Comparison of ENCODE assay signal across 33 cellular contexts in the genomic region with DNA sequence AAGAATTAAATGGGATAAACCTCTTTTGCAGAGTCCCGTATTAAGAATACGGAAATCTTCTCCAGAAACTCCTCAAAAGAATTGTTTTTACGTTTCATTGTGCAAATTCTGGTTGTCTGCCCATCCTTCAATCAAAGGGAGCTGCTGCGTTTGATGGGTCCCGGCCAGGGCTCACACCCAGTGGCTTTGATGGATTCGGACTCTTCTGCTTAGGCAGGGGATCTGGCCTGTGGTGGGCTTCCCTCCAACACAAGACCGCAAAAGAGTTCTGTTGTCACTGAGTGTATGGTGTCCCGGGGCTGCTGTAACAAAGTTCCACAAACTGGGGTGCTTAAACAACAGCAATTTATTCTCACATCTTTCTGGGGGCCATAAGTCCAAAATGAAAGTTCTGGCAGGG.
A peak's percentile ranks its signal among the peaks of the same experiment; 100 is the strongest.
DNase-seq lines count a peak whose midpoint lies in the region; ATAC-seq and TF ChIP-seq lines count a peak whose summit lies in the region.
"Had no signal": no experiment of that assay in that cellular context is flagged by ENCODE, and none has a peak within 500 bp of the region (broad histone marks: within the 10 kb centered on the region; RNA-seq: fewer than 3 reads in every experiment).

No MANE protein-coding gene starts in this region.

- H4K20me1 ChIP-seq in Karpas-422 (ENCODE audit: insufficient read depth, low read depth, low read length): no peaks in the 10 kb centered on the region
- H4K20me1 ChIP-seq: BLaER1; BLaER1 treated with 17β-estradiol and CSF1 and Interleukin-3, amounts not matched to agents 10 nM and 100 nM had no signal

- H2AFZ ChIP-seq in neuronal stem cell (ENCODE audit: low read length) (no peak overlapping the region), Karpas-422 (ENCODE audit: low read length) (no peak overlapping the region)

- no peak overlapping the region for H2AK5ac ChIP-seq in neuronal stem cell (ENCODE audit: low read depth, low read length)

- ATAC-seq in GM21786 (IDR thresholded peaks at IDR 0.05; ENCODE audit: unreplicated experiment): no peak
- ATAC-seq in activated naive CD8-positive, alpha-beta T cell treated with anti-CD3 and anti-CD28 coated beads, Interleukin-2, amount 50 U/mL, for 24 hours: no peak
- ATAC-seq: A549; CD8-positive, alpha-beta T cell had no signal

- TF ChIP-seq POLR2A in esophagus muscularis mucosa (IDR thresholded peaks at IDR 0.05; ENCODE audit: low read depth): no peak

- no peak overlapping the region for H4K8ac ChIP-seq in neuronal stem cell (ENCODE audit: low read depth, low read length)

- H3K9me2 ChIP-seq in Karpas-422 (replicated peaks; ENCODE audit: insufficient read depth, low read length): no peaks in the 10 kb centered on the region

- H3K27me3 ChIP-seq in WERI-Rb-1 (ENCODE audit: insufficient read depth, low read depth, severe bottlenecking) (no peaks in the 10 kb centered on the region), esophagus muscularis mucosa (no peaks in the 10 kb centered on the region), neuronal stem cell (ENCODE audit: control insufficient read depth in 3 of 3, insufficient read depth in 3 of 3, low read depth in 1 of 3, low read length in 3 of 3) (no peaks in the 10 kb centered on the region), Karpas-422 (ENCODE audit: low read length) (no peaks in the 10 kb centered on the region)
- H3K27me3 ChIP-seq: BE2C; BLaER1; BLaER1 treated with 17β-estradiol and CSF1 and Interleukin-3, amounts not matched to agents 10 nM and 100 nM had no signal

- H3K27me3 Mint-ChIP-seq in activated naive CD8-positive, alpha-beta T cell treated with anti-CD3 and anti-CD28 coated beads, Interleukin-2, amount 50 U/mL, for 24 hours: no peaks in the 10 kb centered on the region
- H3K27me3 Mint-ChIP-seq: B cell; CD4-positive, alpha-beta memory T cell; CD4-positive, alpha-beta T cell; CD4-positive, CD25-positive, alpha-beta regulatory T cell; CD8-positive, alpha-beta memory T cell had no signal

- TF ChIP-seq CTCF in WERI-Rb-1 (IDR thresholded peaks at IDR 0.05; ENCODE audit: low read depth, low read length) (no peak), esophagus muscularis mucosa (IDR thresholded peaks at IDR 0.05) (no peak)

- H3K9me3 ChIP-seq in WERI-Rb-1 (ENCODE audit: severe bottlenecking) (peaks cover 4% of the 10 kb centered on the region), esophagus muscularis mucosa (no peaks in the 10 kb centered on the region), neuronal stem cell (replicated peaks in 1 of 2; ENCODE audit: control insufficient read depth in 2 of 2, insufficient read depth in 1 of 2, low read depth in 1 of 2, low read length in 2 of 2) (no peaks in the 10 kb centered on the region), Karpas-422 (ENCODE audit: low read length) (peaks cover 10% of the 10 kb centered on the region)
- H3K9me3 ChIP-seq: A549; BE2C; BLaER1; BLaER1 treated with 17β-estradiol and CSF1 and Interleukin-3, amounts not matched to agents 10 nM and 100 nM; Caco-2 had no signal

- no peak for TF ChIP-seq EP300 in esophagus muscularis mucosa (IDR thresholded peaks at IDR 0.05)

- no peak overlapping the region for H3K23ac ChIP-seq in neuronal stem cell (ENCODE audit: low read depth, low read length, poor library complexity)

- H2BK120ac ChIP-seq in neuronal stem cell (ENCODE audit: low read depth, low read length): no peak overlapping the region

- H2BK5ac ChIP-seq in neuronal stem cell (ENCODE audit: low read length): no peak overlapping the region

- peak overlapping the region; percentile 33 for H3K18ac ChIP-seq in neuronal stem cell (ENCODE audit: low read length)

- H3K9ac ChIP-seq in neuronal stem cell (ENCODE audit: low read depth, low read length, poor library complexity) (no peak overlapping the region), Karpas-422 (ENCODE audit: low read length) (no peak overlapping the region)
- H3K9ac ChIP-seq: BLaER1; BLaER1 treated with 17β-estradiol and CSF1 and Interleukin-3, amounts not matched to agents 10 nM and 100 nM had no signal

- H3K4me2 ChIP-seq in neuronal stem cell (ENCODE audit: insufficient read depth, low read length, poor library complexity, severe bottlenecking): no peak overlapping the region
- no peak overlapping the region for H3K4me2 ChIP-seq in Karpas-422 (ENCODE audit: low read depth, low read length, poor library complexity, severe bottlenecking)
- H3K4me2 ChIP-seq: A549; BLaER1; BLaER1 treated with 17β-estradiol and CSF1 and Interleukin-3, amounts not matched to agents 10 nM and 100 nM had no signal

- DNase-seq in WERI-Rb-1 (no peak), esophagus muscularis mucosa (ENCODE audit: extremely low spot score) (peak; percentile 80), neuronal stem cell (ENCODE audit: low spot score) (no peak), Karpas-422 (no peak)
- DNase-seq in activated naive CD8-positive, alpha-beta T cell treated with anti-CD3 and anti-CD28 coated beads, Interleukin-2, amount 50 U/mL, for 24 hours: no peak
- DNase-seq: 8988T; ACHN; AML-193; BE2C; C1 segment of cervical spinal cord; Caco-2; Calu3; CD4-positive, alpha-beta memory T cell; CD4-positive, alpha-beta T cell; CD4-positive, CD25-positive, alpha-beta regulatory T cell; CD8-positive, alpha-beta memory T cell; CD8-positive, alpha-beta T cell; COR-L47; DMS 273 treated with DMSO at 0.1 percent for 48 hours; DMS153; DMS53; DMS79; DMS79 treated with DMSO at 0.1 percent for 48 hours; DND-41; EL had no signal

- no peak overlapping the region for H4K91ac ChIP-seq in neuronal stem cell (ENCODE audit: low read depth, low read length, poor library complexity)

- no peaks in the 10 kb centered on the region for H3K4me1 Mint-ChIP-seq in activated naive CD8-positive, alpha-beta T cell treated with anti-CD3 and anti-CD28 coated beads, Interleukin-2, amount 50 U/mL, for 24 hours
- H3K4me1 Mint-ChIP-seq: B cell; CD14-positive monocyte; CD4-positive, alpha-beta memory T cell; CD4-positive, CD25-positive, alpha-beta regulatory T cell; CD8-positive, alpha-beta memory T cell had no signal

- H3K36me3 ChIP-seq in WERI-Rb-1: no peaks in the 10 kb centered on the region
- H3K36me3 ChIP-seq in esophagus muscularis mucosa: no peaks in the 10 kb centered on the region
- no peaks in the 10 kb centered on the region for H3K36me3 ChIP-seq in neuronal stem cell (replicated peaks in 1 of 2; ENCODE audit: control insufficient read depth in 2 of 2, insufficient read depth in 2 of 2, low read length in 2 of 2)
- no peaks in the 10 kb centered on the region for H3K36me3 ChIP-seq in Karpas-422 (ENCODE audit: insufficient read depth, low read length)
- H3K36me3 ChIP-seq: BE2C; BLaER1; BLaER1 treated with 17β-estradiol and CSF1 and Interleukin-3, amounts not matched to agents 10 nM and 100 nM had no signal

- no peaks in the 10 kb centered on the region for H3K79me1 ChIP-seq in neuronal stem cell (ENCODE audit: low read depth, low read length)

- intact Hi-C loops in esophagus muscularis mucosa (cut with DNase I): no loop called here

- H3K14ac ChIP-seq in neuronal stem cell (ENCODE audit: low read length): no peak overlapping the region

- no peak overlapping the region for H2BK15ac ChIP-seq in neuronal stem cell (ENCODE audit: low read length)

- no peaks in the 10 kb centered on the region for H3K79me2 ChIP-seq in Karpas-422 (ENCODE audit: low read length)

- no peak overlapping the region for H3K4ac ChIP-seq in neuronal stem cell (ENCODE audit: low read length)

- H3K36me3 Mint-ChIP-seq in activated naive CD8-positive, alpha-beta T cell treated with anti-CD3 and anti-CD28 coated beads, Interleukin-2, amount 50 U/mL, for 24 hours (ENCODE audit: low read depth): no peaks in the 10 kb centered on the region
- H3K36me3 Mint-ChIP-seq: CD14-positive monocyte; CD4-positive, alpha-beta memory T cell; CD4-positive, CD25-positive, alpha-beta regulatory T cell; CD8-positive, alpha-beta memory T cell; CD8-positive, alpha-beta T cell had no signal

- WGBS in esophagus muscularis mucosa: 83% methylated on average over 8 of the region's 8 CpGs
- WGBS in neuronal stem cell (ENCODE audit: extremely low coverage in 2 of 2, insufficient read length in 2 of 2, insufficient replicate concordance in 1 of 2), 2 donors: no CpG with 5 or more reads among the region's 8 CpGs

- H3K4me3 ChIP-seq in WERI-Rb-1 (ENCODE audit: low read depth, low read length) (peak overlapping the region; percentile 15), esophagus muscularis mucosa (no peak overlapping the region), neuronal stem cell (ENCODE audit: low read length in 2 of 2) (no peak overlapping the region), Karpas-422 (ENCODE audit: low read length) (no peak overlapping the region)
- H3K4me3 ChIP-seq: A549; BLaER1; BLaER1 treated with 17β-estradiol and CSF1 and Interleukin-3, amounts not matched to agents 10 nM and 100 nM had no signal

- no peak overlapping the region for H2BK12ac ChIP-seq in neuronal stem cell (ENCODE audit: low read length)

- no peaks in the 10 kb centered on the region for H3K4me1 ChIP-seq in esophagus muscularis mucosa
- peaks cover 3 to 9% of the 10 kb centered on the region in 2 donors for H3K4me1 ChIP-seq in neuronal stem cell (ENCODE audit: control insufficient read depth in 2 of 2, insufficient read depth in 1 of 2, low read depth in 1 of 2, low read length in 2 of 2)
- H3K4me1 ChIP-seq in Karpas-422 (ENCODE audit: low read length): no peaks in the 10 kb centered on the region
- H3K4me1 ChIP-seq: A549; BE2C; BLaER1; BLaER1 treated with 17β-estradiol and CSF1 and Interleukin-3, amounts not matched to agents 10 nM and 100 nM; Caco-2 had no signal

- H3K4me3 Mint-ChIP-seq in activated naive CD8-positive, alpha-beta T cell treated with anti-CD3 and anti-CD28 coated beads, Interleukin-2, amount 50 U/mL, for 24 hours: no peak overlapping the region
- H3K4me3 Mint-ChIP-seq: B cell; CD14-positive monocyte; CD4-positive, alpha-beta memory T cell; CD4-positive, alpha-beta T cell; CD4-positive, CD25-positive, alpha-beta regulatory T cell; CD8-positive, alpha-beta memory T cell; CD8-positive, alpha-beta T cell had no signal

- H3K27ac ChIP-seq in WERI-Rb-1 (peak overlapping the region; percentile 46), esophagus muscularis mucosa (replicated peaks in 1 of 4) (no peak overlapping the region), neuronal stem cell (replicated peaks; ENCODE audit: low read length) (no peak overlapping the region), Karpas-422 (ENCODE audit: low read length) (no peak overlapping the region)
- H3K27ac ChIP-seq: 22Rv1; A549; BLaER1; BLaER1 treated with 17β-estradiol and CSF1 and Interleukin-3, amounts not matched to agents 10 nM and 100 nM; C4-2B had no signal

- H3K27ac Mint-ChIP-seq in activated naive CD8-positive, alpha-beta T cell treated with anti-CD3 and anti-CD28 coated beads, Interleukin-2, amount 50 U/mL, for 24 hours: no peak overlapping the region
- H3K27ac Mint-ChIP-seq: B cell; CD14-positive monocyte; CD4-positive, alpha-beta memory T cell; CD4-positive, alpha-beta T cell; CD4-positive, CD25-positive, alpha-beta regulatory T cell; CD8-positive, alpha-beta memory T cell; CD8-positive, alpha-beta T cell had no signal

- no peaks in the 10 kb centered on the region for H3K9me3 Mint-ChIP-seq in activated naive CD8-positive, alpha-beta T cell treated with anti-CD3 and anti-CD28 coated beads, Interleukin-2, amount 50 U/mL, for 24 hours
